In the genomic region with DNA sequence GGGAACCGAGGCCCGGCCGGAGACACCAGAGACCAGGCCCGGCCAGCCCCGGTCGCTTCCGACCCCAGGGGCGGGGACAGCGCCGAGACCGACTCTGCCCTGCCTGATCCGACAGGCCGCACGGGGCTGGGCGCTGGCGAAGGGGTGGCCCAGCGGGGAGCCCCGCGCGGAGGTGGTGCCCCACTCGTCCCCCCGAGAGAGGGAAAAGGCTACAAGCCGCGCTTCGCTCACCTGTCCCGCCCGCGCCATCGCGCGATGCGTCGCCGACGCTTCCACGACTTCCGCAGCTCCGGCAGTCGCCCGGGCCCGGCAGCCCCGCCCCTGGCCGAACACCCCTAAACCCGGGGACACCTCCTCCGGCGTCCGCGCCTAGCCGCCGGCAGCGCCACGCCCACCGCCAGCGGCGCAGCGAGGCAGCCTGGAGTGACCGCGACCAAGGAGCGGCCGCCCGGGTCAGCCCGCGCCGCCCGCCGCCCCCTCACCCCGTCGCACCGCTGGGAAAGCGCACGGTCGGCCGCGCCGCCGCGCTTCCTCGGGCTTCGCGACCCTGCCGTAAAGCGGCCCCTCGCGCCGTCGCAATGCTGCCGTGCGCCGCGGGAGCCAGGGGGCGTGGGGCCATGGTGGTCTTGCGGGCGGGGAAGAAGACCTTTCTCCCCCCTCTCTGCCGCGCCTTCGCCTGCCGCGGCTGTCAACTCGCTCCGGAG, we compare ENCODE assay signal across 8 cellular contexts. TPM values are rescaled to one million over a fixed set of nuclear protein-coding genes. Genes with fewer than 3 reads are reported as not detected.
DNase-seq lines count a peak whose midpoint lies in the region; ATAC-seq and TF ChIP-seq lines count a peak whose summit lies in the region.

A gene with protein sequence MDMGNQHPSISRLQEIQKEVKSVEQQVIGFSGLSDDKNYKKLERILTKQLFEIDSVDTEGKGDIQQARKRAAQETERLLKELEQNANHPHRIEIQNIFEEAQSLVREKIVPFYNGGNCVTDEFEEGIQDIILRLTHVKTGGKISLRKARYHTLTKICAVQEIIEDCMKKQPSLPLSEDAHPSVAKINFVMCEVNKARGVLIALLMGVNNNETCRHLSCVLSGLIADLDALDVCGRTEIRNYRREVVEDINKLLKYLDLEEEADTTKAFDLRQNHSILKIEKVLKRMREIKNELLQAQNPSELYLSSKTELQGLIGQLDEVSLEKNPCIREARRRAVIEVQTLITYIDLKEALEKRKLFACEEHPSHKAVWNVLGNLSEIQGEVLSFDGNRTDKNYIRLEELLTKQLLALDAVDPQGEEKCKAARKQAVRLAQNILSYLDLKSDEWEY (minus strand): TSS at position 273 of the 704 bp plus-strand sequence. CDS start 1,493 bp downstream, outside the sequence.
A gene with protein sequence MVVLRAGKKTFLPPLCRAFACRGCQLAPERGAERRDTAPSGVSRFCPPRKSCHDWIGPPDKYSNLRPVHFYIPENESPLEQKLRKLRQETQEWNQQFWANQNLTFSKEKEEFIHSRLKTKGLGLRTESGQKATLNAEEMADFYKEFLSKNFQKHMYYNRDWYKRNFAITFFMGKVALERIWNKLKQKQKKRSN (plus strand): TSS at position 576 of the 704 bp plus-strand sequence. CDS start 42 bp downstream, at position 618.

- ATAC-seq in GM19043 (IDR thresholded peaks at IDR 0.05; ENCODE audit: low read depth, unreplicated experiment) = peak; percentile 62
- ATAC-seq in HG03354 (IDR thresholded peaks at IDR 0.05; ENCODE audit: poor library complexity, severe bottlenecking, unreplicated experiment) = peak; percentile 80
- peak; percentile 86 for ATAC-seq in left lung

- intact Hi-C loops in left lung (cut with DNase I) = no loop called here

- H3K4me1 ChIP-seq in left lung = peaks cover 17 to 75% of the 10 kb centered on the region in 2 donors

- peak within 1 kb of the TSS; percentile 93 to 97 for H3K27ac ChIP-seq in left lung

- peak within 1 kb of the TSS; percentile 81 to 99 for H3K4me3 ChIP-seq in left lung

- DNase-seq in Ammon's horn (ENCODE audit: low spot score) (peak; percentile 86), NCI-H526 (lab: John Stamatoyannopoulos, UW) (peak; percentile 56 to 98), dedifferentiated amniotic fluid mesenchymal stem cell (ENCODE audit: extremely low spot score) (peak; percentile 56), left lung (peak; percentile 90 to 97)
- DNase-seq in activated CD4-positive, alpha-beta T cell treated with anti-CD3 and anti-CD28 coated beads, Interleukin-2, amount 50 U/mL, for 1 hour = peak; percentile 81
- DNase-seq in stimulated activated CD4-positive, alpha-beta T cell treated with anti-CD3 and anti-CD28 coated beads, Interleukin-2, amount 100 ng/mL, for 4 hours (ENCODE audit: low read depth) = peak; percentile 82

- no peaks in the 10 kb centered on the region for H3K9me3 ChIP-seq in left lung

- H3K36me3 ChIP-seq in left lung = peaks cover 0 to 27% of the 10 kb centered on the region in 2 donors

- no peaks in the 10 kb centered on the region for H3K27me3 ChIP-seq in left lung

- TF ChIP-seq CTCF in left lung (IDR thresholded peaks at IDR 0.05) = no peak

RNA-seq across cellular contexts. Expression of the first gene that starts in this region (rescaled TPM):
- 10 to 100 TPM; 22.7 to 26.3 TPM for total RNA-seq in left lung

RNA-seq across cellular contexts. Expression of the second gene that starts in this region (rescaled TPM):
- 10 to 100 TPM; 35.1 to 35.6 TPM for total RNA-seq in left lung

Comparison
In these comparisons a context has a peak if more than half of its experiments do, and no peak if none do; other contexts are left out.
1. Peak in every context shown above with its lines: DNase-seq, ATAC-seq, H3K4me3 ChIP-seq and H3K27ac ChIP-seq.